Comparison of ENCODE assay signal across 24 cellular contexts in genomic region chr2:8121826-8122505, GRCh38.
DNase-seq lines count a peak whose midpoint lies in the region; ATAC-seq and TF ChIP-seq lines count a peak whose summit lies in the region.
"Had no signal": no experiment of that assay in that cellular context is flagged by ENCODE, and none has a peak within 500 bp of the region (broad histone marks: within the 10 kb centered on the region; RNA-seq: fewer than 3 reads in every experiment).

No MANE protein-coding gene starts in this region.

- H2AFZ ChIP-seq in mesenchymal stem cell (ENCODE audit: low read depth, low read length) (no peak overlapping the region), neural progenitor cell (replicated peaks) (no peak overlapping the region)

- H3K4me1 Mint-ChIP-seq in chondrocyte (ENCODE audit: low read depth) (peaks cover 39% of the 10 kb centered on the region), neural progenitor cell (peaks cover 48% of the 10 kb centered on the region)

- no peaks in the 10 kb centered on the region for H3F3A ChIP-seq in neural progenitor cell (ENCODE audit: low read depth)

- no peak overlapping the region for H4K91ac ChIP-seq in mesenchymal stem cell (ENCODE audit: low read length)

- H3K27me3 ChIP-seq in right atrium auricular region (no peaks in the 10 kb centered on the region), mesenchymal stem cell (ENCODE audit: control insufficient read depth in 1 of 2, insufficient read depth in 1 of 2, low read length in 2 of 2) (no peaks in the 10 kb centered on the region), vagina (no peaks in the 10 kb centered on the region), neural progenitor cell (no peaks in the 10 kb centered on the region)
- H3K27me3 ChIP-seq: BLaER1 treated with 17β-estradiol and CSF1 and Interleukin-3, amounts not matched to agents 10 nM and 100 nM; upper lobe of right lung had no signal

- H3K9me3 Mint-ChIP-seq in chondrocyte (ENCODE audit: low read depth) (no peaks in the 10 kb centered on the region), neural progenitor cell (peaks cover 5% of the 10 kb centered on the region)
- H3K9me3 Mint-ChIP-seq: dendritic cell treated with granulocyte-macrophage colony-stimulating factor and Interleukin-4, amounts not matched to agents 40 ng/mL and 50 ng/mL, for 4 days; stimulated activated naive CD8-positive, alpha-beta T cell treated with anti-CD3 and anti-CD28 coated beads, Interleukin-15, amount 100 ng/mL, for 72 hours; WTC11 had no signal

- H3K4ac ChIP-seq in mesenchymal stem cell (ENCODE audit: low read depth in 1 of 2, low read length in 2 of 2), result no peak overlapping the region

- no peak overlapping the region for H3K23ac ChIP-seq in mesenchymal stem cell (ENCODE audit: low read length in 2 of 2)

- peak overlapping the region; percentile 90 for H3K27ac Mint-ChIP-seq in chondrocyte (ENCODE audit: unreplicated experiment)
- no peak overlapping the region for H3K27ac Mint-ChIP-seq in neural progenitor cell
- H3K27ac Mint-ChIP-seq: dendritic cell treated with granulocyte-macrophage colony-stimulating factor and Interleukin-4, amounts not matched to agents 40 ng/mL and 50 ng/mL, for 4 days; stimulated activated naive CD8-positive, alpha-beta T cell treated with anti-CD3 and anti-CD28 coated beads, Interleukin-15, amount 100 ng/mL, for 72 hours; T-helper 2 cell treated with Interferon-gamma antibody and Interleukin-4, amounts not matched to agents 5 μg/mL and 100 μg/mL, for 36 hours; WTC11 had no signal

- H3K27me3 Mint-ChIP-seq in chondrocyte (ENCODE audit: low read depth) (no peaks in the 10 kb centered on the region), neural progenitor cell (ENCODE audit: insufficient read depth, low read depth) (peaks cover 3% of the 10 kb centered on the region)
- H3K27me3 Mint-ChIP-seq: stimulated activated naive CD8-positive, alpha-beta T cell treated with anti-CD3 and anti-CD28 coated beads, Interleukin-15, amount 100 ng/mL, for 72 hours had no signal

- ATAC-seq in Right ventricle myocardium superior (ENCODE audit: poor library complexity), result no peak
- no peak for ATAC-seq in HG03135 (IDR thresholded peaks at IDR 0.05; ENCODE audit: unreplicated experiment)
- ATAC-seq: Panc1; stimulated activated naive CD8-positive, alpha-beta T cell treated with anti-CD3 and anti-CD28 coated beads, Interleukin-15, amount 100 ng/mL, for 72 hours; upper lobe of right lung; WTC11 had no signal

- no peaks in the 10 kb centered on the region for H3K36me3 ChIP-seq in right atrium auricular region
- H3K36me3 ChIP-seq in mesenchymal stem cell (ENCODE audit: control insufficient read depth in 1 of 2, insufficient read depth in 2 of 2, low read depth in 1 of 2, low read length in 2 of 2), result no peaks in the 10 kb centered on the region
- H3K36me3 ChIP-seq in vagina, result no peaks in the 10 kb centered on the region
- H3K36me3 ChIP-seq in neural progenitor cell, result no peaks in the 10 kb centered on the region
- H3K36me3 ChIP-seq: BLaER1 treated with 17β-estradiol and CSF1 and Interleukin-3, amounts not matched to agents 10 nM and 100 nM; prostate gland; upper lobe of right lung had no signal

- no peak overlapping the region for H2BK5ac ChIP-seq in mesenchymal stem cell (ENCODE audit: low read depth, low read length, poor library complexity, severe bottlenecking)

- H2BK120ac ChIP-seq in mesenchymal stem cell (ENCODE audit: low read depth, low read length), result no peak overlapping the region

- no peak overlapping the region for H3K14ac ChIP-seq in mesenchymal stem cell (ENCODE audit: low read length in 2 of 2)

- peak overlapping the region; percentile 74 for H3K9ac ChIP-seq in mesenchymal stem cell (ENCODE audit: low read length)
- H3K9ac ChIP-seq in neural progenitor cell, result no peak overlapping the region
- H3K9ac ChIP-seq: BLaER1 treated with 17β-estradiol and CSF1 and Interleukin-3, amounts not matched to agents 10 nM and 100 nM had no signal

- H3K27ac ChIP-seq in right atrium auricular region (no peak overlapping the region), mesenchymal stem cell (ENCODE audit: low read length, poor library complexity, severe bottlenecking) (peak overlapping the region; percentile 39), vagina (peak overlapping the region; percentile 13), neural progenitor cell (no peak overlapping the region)
- H3K27ac ChIP-seq: BLaER1 treated with 17β-estradiol and CSF1 and Interleukin-3, amounts not matched to agents 10 nM and 100 nM; prostate gland; upper lobe of right lung had no signal

- TF ChIP-seq CTCF in right atrium auricular region (IDR thresholded peaks at IDR 0.05) (no peak), chondrocyte (IDR thresholded peaks at IDR 0.05) (no peak), vagina (IDR thresholded peaks at IDR 0.05) (no peak), neural progenitor cell (IDR thresholded peaks at IDR 0.05) (no peak)

- peaks cover 0 to 22% of the 10 kb centered on the region in 2 donors for H3K4me1 ChIP-seq in right atrium auricular region
- H3K4me1 ChIP-seq in mesenchymal stem cell (ENCODE audit: control insufficient read depth, insufficient read depth, low read depth, low read length), result peaks cover 3% of the 10 kb centered on the region
- peaks cover 47% of the 10 kb centered on the region for H3K4me1 ChIP-seq in vagina
- H3K4me1 ChIP-seq in neural progenitor cell, result peaks cover 7% of the 10 kb centered on the region
- H3K4me1 ChIP-seq: prostate gland had no signal

- no peak overlapping the region for H3K4me2 ChIP-seq in mesenchymal stem cell (ENCODE audit: low read length, poor library complexity, severe bottlenecking)
- H3K4me2 ChIP-seq in neural progenitor cell, result no peak overlapping the region
- H3K4me2 ChIP-seq: BLaER1 treated with 17β-estradiol and CSF1 and Interleukin-3, amounts not matched to agents 10 nM and 100 nM had no signal

- no peak overlapping the region for H2BK12ac ChIP-seq in mesenchymal stem cell (ENCODE audit: low read length in 2 of 2)

- no peak overlapping the region for H2AK5ac ChIP-seq in mesenchymal stem cell (ENCODE audit: low read length, severe bottlenecking)

- H3K36me3 Mint-ChIP-seq in chondrocyte (ENCODE audit: low read depth), result no peaks in the 10 kb centered on the region
- H3K36me3 Mint-ChIP-seq in neural progenitor cell, result peaks cover 2% of the 10 kb centered on the region
- H3K36me3 Mint-ChIP-seq: WTC11 had no signal

- no peak for TF ChIP-seq POLR2A in vagina (IDR thresholded peaks at IDR 0.05)

- H4K20me1 ChIP-seq in neural progenitor cell (ENCODE audit: low read depth), result no peaks in the 10 kb centered on the region
- H4K20me1 ChIP-seq: BLaER1 treated with 17β-estradiol and CSF1 and Interleukin-3, amounts not matched to agents 10 nM and 100 nM had no signal

- H3K79me1 ChIP-seq in mesenchymal stem cell (replicated peaks; ENCODE audit: low read length, poor library complexity, severe bottlenecking), result no peaks in the 10 kb centered on the region

- intact Hi-C loops in Right ventricle myocardium superior (cut with DNase I), result no loop called here
- intact Hi-C loops in vagina (cut with DNase I), result no loop called here

- H3K4me3 ChIP-seq in right atrium auricular region (no peak overlapping the region), mesenchymal stem cell (ENCODE audit: insufficient read depth in 1 of 2, low read depth in 1 of 2, low read length in 2 of 2) (peak overlapping the region in 1 of 2 experiments; percentile 28), vagina (no peak overlapping the region), neural progenitor cell (no peak overlapping the region)
- H3K4me3 ChIP-seq: BLaER1 treated with 17β-estradiol and CSF1 and Interleukin-3, amounts not matched to agents 10 nM and 100 nM; prostate gland; upper lobe of right lung had no signal

- H3K18ac ChIP-seq in mesenchymal stem cell (ENCODE audit: low read depth in 1 of 2, low read length in 2 of 2), result no peak overlapping the region

- no peak overlapping the region for H2BK15ac ChIP-seq in mesenchymal stem cell (ENCODE audit: low read depth, poor library complexity, severe bottlenecking)

- WGBS in mesenchymal stem cell, result 93% methylated on average over 5 of the region's 5 CpGs

- peak; percentile 52 for DNase-seq in Right ventricle myocardium superior
- no peak for DNase-seq in right atrium auricular region (ENCODE audit: low spot score)
- no peak for DNase-seq in chondrocyte (ENCODE audit: low spot score)
- DNase-seq in mesenchymal stem cell, result no peak
- DNase-seq in vagina (ENCODE audit: extremely low spot score in 2 of 2), result no peak
- no peak for DNase-seq in neural progenitor cell (ENCODE audit: low spot score)
- no peak for DNase-seq in COLO829 (ENCODE audit: low spot score)
- DNase-seq: 8988T; activated CD4-positive, alpha-beta T cell treated with anti-CD3 and anti-CD28 coated beads, Interleukin-2, amount 50 U/mL, for 48 hours; activated effector memory CD4-positive, alpha-beta T cell treated with Interleukin-2 at 50 U/mL for 16 hours; GF-D8; KBM-7; NCI-H1694 treated with DMSO at 0.1 percent for 48 hours; NCI-H2227 treated with DMSO at 0.1 percent for 48 hours; stimulated activated CD4-positive, alpha-beta T cell treated with anti-CD3 and anti-CD28 coated beads, Interleukin-4, amount 100 ng/mL, for 4 hours; stimulated activated naive CD8-positive, alpha-beta T cell treated with anti-CD3 and anti-CD28 coated beads, Interleukin-15, amount 100 ng/mL, for 72 hours; upper lobe of right lung had no signal

- no peak overlapping the region for H4K8ac ChIP-seq in mesenchymal stem cell (ENCODE audit: low read length)

- H3K4me3 Mint-ChIP-seq in chondrocyte (ENCODE audit: unreplicated experiment) (no peak overlapping the region), neural progenitor cell (no peak overlapping the region)
- H3K4me3 Mint-ChIP-seq: dendritic cell treated with granulocyte-macrophage colony-stimulating factor and Interleukin-4, amounts not matched to agents 40 ng/mL and 50 ng/mL, for 4 days; stimulated activated naive CD8-positive, alpha-beta T cell treated with anti-CD3 and anti-CD28 coated beads, Interleukin-15, amount 100 ng/mL, for 72 hours; T-helper 2 cell treated with Interferon-gamma antibody and Interleukin-4, amounts not matched to agents 5 μg/mL and 100 μg/mL, for 36 hours; WTC11 had no signal

- H3K9me3 ChIP-seq in right atrium auricular region, result no peaks in the 10 kb centered on the region
- no peaks in the 10 kb centered on the region for H3K9me3 ChIP-seq in mesenchymal stem cell (ENCODE audit: control insufficient read depth, low read length)
- H3K9me3 ChIP-seq in vagina, result no peaks in the 10 kb centered on the region
- H3K9me3 ChIP-seq in neural progenitor cell (ENCODE audit: low read depth), result no peaks in the 10 kb centered on the region
- H3K9me3 ChIP-seq: prostate gland, upper lobe of right lung had no signal

- H3K79me2 ChIP-seq in neural progenitor cell (ENCODE audit: low read depth), result no peaks in the 10 kb centered on the region

Comparison
In these comparisons a context has a peak if more than half of its experiments do, and no peak if none do; other contexts are left out.
1. H3K27ac ChIP-seq: peak in mesenchymal stem cell (single experiment) and vagina (single experiment); none in right atrium auricular region (0 of 2) and neural progenitor cell (single experiment).